Comparison of ENCODE assay signal across 15 cellular contexts in genomic region chr10:79103078-79103477, GRCh38. TPM values are rescaled to one million over a fixed set of nuclear protein-coding genes. Genes with fewer than 3 reads are reported as not detected.
A peak's percentile ranks its signal among the peaks of the same experiment; 100 is the strongest.
DNase-seq lines count a peak whose midpoint lies in the region; TF ChIP-seq lines count a peak whose summit lies in the region.
"Had no signal": no experiment of that assay in that cellular context is flagged by ENCODE, and none has a peak within 500 bp of the region (broad histone marks: within the 10 kb centered on the region; RNA-seq: fewer than 3 reads in every experiment).

No MANE protein-coding gene starts in this region.

- peaks cover 99 to 100% (median 100%) of the 10 kb centered on the region in 10 experiments for H3K4me1 ChIP-seq in BLaER1 treated with 17β-estradiol and CSF1 and Interleukin-3, amounts not matched to agents 10 nM and 100 nM
- H3K4me1 ChIP-seq in esophagus muscularis mucosa: peaks cover 98 to 100% (median 100%) of the 10 kb centered on the region in 4 donors
- peaks cover 24% of the 10 kb centered on the region for H3K4me1 ChIP-seq in prostate gland (replicated peaks)

- peaks cover 77 to 100% (median 99%) of the 10 kb centered on the region in 11 experiments for H4K20me1 ChIP-seq in BLaER1 treated with 17β-estradiol and CSF1 and Interleukin-3, amounts not matched to agents 10 nM and 100 nM

- TF ChIP-seq CTCF in esophagus muscularis mucosa (IDR thresholded peaks at IDR 0.05): no peak
- no peak for TF ChIP-seq CTCF in prostate gland (IDR thresholded peaks at IDR 0.05)

- peaks cover 0 to 11% (median 0%) of the 10 kb centered on the region in 11 experiments; a peak in 4 of 22 replicates for H3K36me3 ChIP-seq in BLaER1 treated with 17β-estradiol and CSF1 and Interleukin-3, amounts not matched to agents 10 nM and 100 nM
- H3K36me3 ChIP-seq in esophagus muscularis mucosa: no peaks in the 10 kb centered on the region
- no peaks in the 10 kb centered on the region for H3K36me3 ChIP-seq in prostate gland
- H3K36me3 ChIP-seq: lower lobe of right lung had no signal

- intact Hi-C loops in esophagus muscularis mucosa (cut with DNase I): no loop called here
- intact Hi-C loops in prostate gland (cut with DNase I): loop anchor here (5.0 kb wide), 1 partner anchor 34 kb away; no protein-coding TSS in a partner anchor

- H3K9me3 ChIP-seq in BLaER1 treated with 17β-estradiol and CSF1 and Interleukin-3, amounts not matched to agents 10 nM and 100 nM (replicated peaks in 1 of 11): no peaks in the 10 kb centered on the region
- H3K9me3 ChIP-seq in esophagus muscularis mucosa (no peaks in the 10 kb centered on the region), prostate gland (no peaks in the 10 kb centered on the region)
- H3K9me3 ChIP-seq: lower lobe of right lung had no signal

- whole genome bisulfite sequencing in esophagus muscularis mucosa: 79% methylated on average over 13 of the region's 13 CpGs
- 84% methylated on average over 13 of the region's 13 CpGs for WGBS in prostate gland

- peak overlapping the region in 10 of 11 experiments; percentile 50 to 93 (median 81); a peak in 19 of 22 replicates for H3K27ac ChIP-seq in BLaER1 treated with 17β-estradiol and CSF1 and Interleukin-3, amounts not matched to agents 10 nM and 100 nM
- H3K27ac ChIP-seq in esophagus muscularis mucosa (replicated peaks in 1 of 4): peak overlapping the region; percentile 82 to 84 (median 83)
- H3K27ac ChIP-seq in prostate gland: peak overlapping the region; percentile 48 to 75
- H3K27ac ChIP-seq: parathyroid adenoma had no signal

- TF ChIP-seq EP300 in esophagus muscularis mucosa (IDR thresholded peaks at IDR 0.05): no peak

- H3K9ac ChIP-seq in BLaER1 treated with 17β-estradiol and CSF1 and Interleukin-3, amounts not matched to agents 10 nM and 100 nM: peak overlapping the region; percentile 57 to 82 (median 70); a peak in 19 of 22 replicates
- H3K9ac ChIP-seq: parathyroid adenoma had no signal

- TF ChIP-seq POLR2A in esophagus muscularis mucosa (IDR thresholded peaks at IDR 0.05; ENCODE audit: low read depth): no peak
- TF ChIP-seq POLR2A in prostate gland (IDR thresholded peaks at IDR 0.05): no peak

- peak; percentile 20 for DNase-seq in MV-4-11 (lab: John Stamatoyannopoulos, UW)
- no peak for DNase-seq in esophagus muscularis mucosa (ENCODE audit: extremely low spot score)
- no peak for DNase-seq in prostate gland (ENCODE audit: low spot score)
- no peak for DNase-seq in NCI-H446 treated with DMSO at 0.1 percent for 48 hours (lab: John Stamatoyannopoulos, UW)
- no peak for DNase-seq in T1000 (lab: John Stamatoyannopoulos, UW)
- no peak for DNase-seq in iPS-NIHi7 (ENCODE audit: extremely low spot score)
- no peak for DNase-seq in cortex of kidney (lab: John Stamatoyannopoulos, UW)
- DNase-seq: activated T-cell treated with anti-CD3 and anti-CD28 coated beads for 4 hours; effector memory CD8-positive, alpha-beta T cell; GDM1; lower lobe of right lung; NCI-H187 treated with DMSO at 0.1 percent for 48 hours; stimulated activated CD4-positive, alpha-beta T cell treated with anti-CD3 and anti-CD28 coated beads, Interleukin-1b, Interleukin-23, amount 100 ng/mL, for 48 hours had no signal

- peak overlapping the region; percentile 73 to 100 (median 96) for H3K4me2 ChIP-seq in BLaER1 treated with 17β-estradiol and CSF1 and Interleukin-3, amounts not matched to agents 10 nM and 100 nM

- no peaks in the 10 kb centered on the region for H3K27me3 ChIP-seq in BLaER1 treated with 17β-estradiol and CSF1 and Interleukin-3, amounts not matched to agents 10 nM and 100 nM
- H3K27me3 ChIP-seq in esophagus muscularis mucosa: no peaks in the 10 kb centered on the region
- no peaks in the 10 kb centered on the region for H3K27me3 ChIP-seq in prostate gland (replicated peaks; ENCODE audit: insufficient read depth)

- H3K4me3 ChIP-seq in BLaER1 treated with 17β-estradiol and CSF1 and Interleukin-3, amounts not matched to agents 10 nM and 100 nM: peak overlapping the region in 8 of 10 experiments; percentile 0 to 58 (median 42); a peak in 12 of 20 replicates
- no peak overlapping the region for H3K4me3 ChIP-seq in esophagus muscularis mucosa
- H3K4me3 ChIP-seq in prostate gland: no peak overlapping the region
- H3K4me3 ChIP-seq: lower lobe of right lung had no signal

RNA-seq across cellular contexts. Expression of gene ZMIZ1, which starts 34.3 kb away (rescaled TPM):
- total RNA-seq in esophagus muscularis mucosa: 10 to 100 TPM; 48.7 to 87.2 (median 66.0) TPM
- total RNA-seq in prostate gland: 10 to 100 TPM; 69.6 to 78.5 TPM

Comparison
In these comparisons a context has a peak if more than half of its experiments do, and no peak if none do; other contexts are left out.
1. H3K4me3 ChIP-seq: peak in BLaER1 treated with 17β-estradiol and CSF1 and Interleukin-3, amounts not matched to agents 10 nM and 100 nM (8 of 10); none in esophagus muscularis mucosa (0 of 4) and prostate gland (0 of 2).
2. Peak in every context shown above with its lines, with median percentiles within 50 percentile points of each other: H3K27ac ChIP-seq.